In genomic region chr3:157174265-157174615, GRCh38 we compare ENCODE assay signal across 8 cellular contexts. TPM values are rescaled to one million over a fixed set of nuclear protein-coding genes. Genes with fewer than 3 reads are reported as not detected.
DNase-seq lines count a peak whose midpoint lies in the region; ATAC-seq and TF ChIP-seq lines count a peak whose summit lies in the region.

No MANE protein-coding gene starts in this region.

- H3K4me1 Mint-ChIP-seq in nephron progenitor cell, result peaks cover 27% of the 10 kb centered on the region

- H3K27me3 Mint-ChIP-seq in nephron progenitor cell (ENCODE audit: low read depth, poor library complexity), result peaks cover 7% of the 10 kb centered on the region

- no peaks in the 10 kb centered on the region for H3K36me3 ChIP-seq in WERI-Rb-1

- no peaks in the 10 kb centered on the region for H3K9me3 ChIP-seq in WERI-Rb-1 (ENCODE audit: severe bottlenecking)

- peak overlapping the region; percentile 93 for H3K4me3 Mint-ChIP-seq in nephron progenitor cell

- H3K36me3 Mint-ChIP-seq in nephron progenitor cell (ENCODE audit: low read depth), result peaks cover 23% of the 10 kb centered on the region

- peak; percentile 3 for ATAC-seq in HG03175 (IDR thresholded peaks at IDR 0.05; ENCODE audit: unreplicated experiment)
- no peak for ATAC-seq in GM19328 (IDR thresholded peaks at IDR 0.05; ENCODE audit: unreplicated experiment)

- TF ChIP-seq CTCF in WERI-Rb-1 (IDR thresholded peaks at IDR 0.05; ENCODE audit: low read depth, low read length), result no peak
- no peak for TF ChIP-seq CTCF in epithelial cell of proximal tubule (conservative IDR thresholded peaks at IDR 0.05; ENCODE audit: low read depth, low read length)
- no peak for TF ChIP-seq CTCF in nephron progenitor cell (IDR thresholded peaks at IDR 0.05)

- no peaks in the 10 kb centered on the region for H3K27me3 ChIP-seq in WERI-Rb-1 (ENCODE audit: insufficient read depth, low read depth, severe bottlenecking)

- peak overlapping the region; percentile 83 for H3K27ac ChIP-seq in WERI-Rb-1

- peak overlapping the region; percentile 94 for H3K27ac Mint-ChIP-seq in nephron progenitor cell

- DNase-seq in WERI-Rb-1 (peak; percentile 42), epithelial cell of proximal tubule (ENCODE audit: low read depth) (no peak), nephron progenitor cell (peak; percentile 26), UCSD-AML1 (lab: John Stamatoyannopoulos, UW; ENCODE audit: unreplicated experiment) (no peak), NCI-H446 treated with DMSO at 0.1 percent for 48 hours (lab: John Stamatoyannopoulos, UW) (no peak)

- H3K4me3 ChIP-seq in GM08714 (ENCODE audit: low read length) (peak overlapping the region; percentile 74), WERI-Rb-1 (ENCODE audit: low read depth, low read length) (peak overlapping the region; percentile 74), epithelial cell of proximal tubule (ENCODE audit: low read depth, low read length) (peak overlapping the region; percentile 65)

- H3K9me3 Mint-ChIP-seq in nephron progenitor cell, result peaks cover 24% of the 10 kb centered on the region

RNA-seq across cellular contexts. Expression of gene CCNL1, which starts 14.3 kb away (rescaled TPM):
- total RNA-seq in epithelial cell of proximal tubule, result 39.3 and 61.2 TPM in 2 replicates

Comparison
In these comparisons a context has a peak if more than half of its experiments do, and no peak if none do; other contexts are left out.
1. DNase-seq: peak in WERI-Rb-1 (single experiment) and nephron progenitor cell (single experiment); none in epithelial cell of proximal tubule (single experiment), UCSD-AML1 (single experiment) and NCI-H446 treated with DMSO at 0.1 percent for 48 hours (single experiment).
2. Peak in every context shown above with its lines, with median percentiles within 50 percentile points of each other: H3K4me3 ChIP-seq.